ENCODE assay signal across 23 cellular contexts in the genomic region with DNA sequence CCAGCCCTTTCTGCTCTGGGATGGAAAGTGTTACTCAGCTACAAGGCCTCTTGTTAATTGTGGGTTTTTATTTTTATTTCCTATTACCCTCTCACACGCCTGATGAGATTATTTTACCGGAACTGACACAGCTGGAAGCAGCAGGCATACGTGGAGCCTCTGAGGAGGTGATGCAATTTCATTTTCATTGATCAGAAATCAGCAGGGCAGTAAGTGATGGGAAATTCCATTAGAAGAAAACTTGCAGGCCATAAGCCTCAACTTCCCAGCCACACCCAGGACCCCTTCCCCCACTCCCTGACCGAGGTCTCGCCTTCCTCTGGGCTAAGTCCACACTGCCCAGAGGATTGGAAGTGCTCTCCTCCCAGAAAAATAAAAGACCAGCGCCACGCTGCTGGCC.
DNase-seq lines count a peak whose midpoint lies in the region; ATAC-seq and TF ChIP-seq lines count a peak whose summit lies in the region.
"Had no signal": no experiment of that assay in that cellular context is flagged by ENCODE, and none has a peak within 500 bp of the region (broad histone marks: within the 10 kb centered on the region; RNA-seq: fewer than 3 reads in every experiment).

No MANE protein-coding gene starts in this region.

- H3K27ac Mint-ChIP-seq in neural crest cell (ENCODE audit: unreplicated experiment) (peak overlapping the region; percentile 27), natural killer cell (no peak overlapping the region)
- H3K27ac Mint-ChIP-seq: activated CD4-positive, alpha-beta T cell treated with anti-CD3 and anti-CD28 coated beads for 36 hours; activated T-cell treated with anti-CD3 and anti-CD28 coated beads, Interleukin-2, amount 50 U/mL, for 72 hours; endodermal cell; stimulated activated effector memory CD8-positive, alpha-beta T cell treated with anti-CD3 and anti-CD28 coated beads, Interleukin-12 subunit alpha, Interleukin-12 subunit beta, amount 100 ng/mL, for 72 hours had no signal

- DNase-seq in astrocyte of the spinal cord (ENCODE audit: low read depth, low spot score): peak; percentile 38
- no peak for DNase-seq in Right ventricle myocardium superior
- no peak for DNase-seq in neural crest cell (ENCODE audit: low read depth, low spot score)
- DNase-seq in NCI-H69 (lab: John Stamatoyannopoulos, UW): no peak
- no peak for DNase-seq in natural killer cell
- DNase-seq in NCI-H2081 (lab: John Stamatoyannopoulos, UW): no peak
- DNase-seq: activated CD4-positive, alpha-beta T cell treated with anti-CD3 and anti-CD28 coated beads for 36 hours; activated naive CD4-positive, alpha-beta T cell treated with anti-CD3 and anti-CD28 coated beads, Interleukin-2, amount 50 U/mL, for 16 hours; activated T-cell treated with anti-CD3 and anti-CD28 coated beads, Interleukin-2, amount 50 U/mL, for 72 hours; CD4-positive, alpha-beta memory T cell; DMS79; endodermal cell; GOT3; mammary epithelial cell; naive B cell; NCI-H187 treated with DMSO at 0.1 percent for 48 hours; NCI-H446; pancreas had no signal

- in situ Hi-C loops in astrocyte of the spinal cord (cut with HindIII; ENCODE audit: low sequenced_read_pairs): no loop called here

- H3K9me3 Mint-ChIP-seq in neural crest cell (no peaks in the 10 kb centered on the region), natural killer cell (no peaks in the 10 kb centered on the region)
- H3K9me3 Mint-ChIP-seq: endodermal cell; stimulated activated effector memory CD8-positive, alpha-beta T cell treated with anti-CD3 and anti-CD28 coated beads, Interleukin-12 subunit alpha, Interleukin-12 subunit beta, amount 100 ng/mL, for 72 hours had no signal

- H3K9ac ChIP-seq in BLaER1 treated with 17β-estradiol and CSF1 and Interleukin-3, amounts not matched to agents 10 nM and 100 nM: peak overlapping the region in 3 of 11 experiments; percentile 42 to 58 (median 51); a peak in 5 of 22 replicates

- intact Hi-C loops in Right ventricle myocardium superior (cut with DNase I): no loop called here
- intact Hi-C loops in natural killer cell (cut with micrococcal nuclease): no loop called here

- 0 out of 22 replicates have a peak, but pooled peaks cover 0 to 3% (median 0%) of the 10 kb centered on the region in 11 experiments for H3K9me3 ChIP-seq in BLaER1 treated with 17β-estradiol and CSF1 and Interleukin-3, amounts not matched to agents 10 nM and 100 nM (replicated peaks in 1 of 11)
- H3K9me3 ChIP-seq: pancreas, thoracic aorta had no signal

- 0 out of 20 replicates have a peak overlapping the region, but pooled peaks of 1 of the 10 experiments have one; percentile 23 for H3K4me3 ChIP-seq in BLaER1 treated with 17β-estradiol and CSF1 and Interleukin-3, amounts not matched to agents 10 nM and 100 nM
- no peak overlapping the region for H3K4me3 ChIP-seq in astrocyte of the spinal cord (ENCODE audit: low read depth, low read length)
- H3K4me3 ChIP-seq: hepatocyte, pancreas, thoracic aorta had no signal

- peaks cover 0 to 100% (median 0%) of the 10 kb centered on the region in 11 experiments; a peak in 7 of 22 replicates for H4K20me1 ChIP-seq in BLaER1 treated with 17β-estradiol and CSF1 and Interleukin-3, amounts not matched to agents 10 nM and 100 nM

- peaks cover 0 to 15% (median 0%) of the 10 kb centered on the region in 11 experiments; a peak in 2 of 22 replicates for H3K36me3 ChIP-seq in BLaER1 treated with 17β-estradiol and CSF1 and Interleukin-3, amounts not matched to agents 10 nM and 100 nM
- H3K36me3 ChIP-seq: pancreas, thoracic aorta had no signal

- H3K36me3 Mint-ChIP-seq in neural crest cell (ENCODE audit: low read depth): peaks cover under 1% of the 10 kb centered on the region
- no peaks in the 10 kb centered on the region for H3K36me3 Mint-ChIP-seq in natural killer cell
- H3K36me3 Mint-ChIP-seq: CD4-positive, alpha-beta memory T cell; naive B cell; stimulated activated effector memory CD8-positive, alpha-beta T cell treated with anti-CD3 and anti-CD28 coated beads, Interleukin-12 subunit alpha, Interleukin-12 subunit beta, amount 100 ng/mL, for 72 hours had no signal

- H3K27me3 Mint-ChIP-seq in neural crest cell (ENCODE audit: low read depth): no peaks in the 10 kb centered on the region
- H3K27me3 Mint-ChIP-seq in natural killer cell (ENCODE audit: low read depth in 2 of 2): no peaks in the 10 kb centered on the region
- H3K27me3 Mint-ChIP-seq: activated CD4-positive, alpha-beta T cell treated with anti-CD3 and anti-CD28 coated beads for 36 hours; naive B cell had no signal

- ATAC-seq in Right ventricle myocardium superior (ENCODE audit: poor library complexity) (peak; percentile 34), natural killer cell (no peak), HG03139 (IDR thresholded peaks at IDR 0.05; ENCODE audit: unreplicated experiment) (no peak)
- ATAC-seq: activated CD4-positive, alpha-beta T cell treated with anti-CD3 and anti-CD28 coated beads for 36 hours; activated T-cell treated with anti-CD3 and anti-CD28 coated beads, Interleukin-2, amount 50 U/mL, for 72 hours; stimulated activated effector memory CD8-positive, alpha-beta T cell treated with anti-CD3 and anti-CD28 coated beads, Interleukin-12 subunit alpha, Interleukin-12 subunit beta, amount 100 ng/mL, for 72 hours had no signal

- H3K4me2 ChIP-seq in BLaER1 treated with 17β-estradiol and CSF1 and Interleukin-3, amounts not matched to agents 10 nM and 100 nM: peak overlapping the region; percentile 56 to 93 (median 79)
- H3K4me2 ChIP-seq: hepatocyte had no signal

- H3K4me1 ChIP-seq in BLaER1 treated with 17β-estradiol and CSF1 and Interleukin-3, amounts not matched to agents 10 nM and 100 nM: peaks cover 15 to 55% (median 26%) of the 10 kb centered on the region in 10 experiments

- H3K4me1 Mint-ChIP-seq in neural crest cell: peaks cover 20% of the 10 kb centered on the region
- peaks cover 0 to 3% of the 10 kb centered on the region in 2 donors for H3K4me1 Mint-ChIP-seq in natural killer cell
- H3K4me1 Mint-ChIP-seq: activated CD4-positive, alpha-beta T cell treated with anti-CD3 and anti-CD28 coated beads for 36 hours; CD4-positive, alpha-beta memory T cell; endodermal cell; stimulated activated effector memory CD8-positive, alpha-beta T cell treated with anti-CD3 and anti-CD28 coated beads, Interleukin-12 subunit alpha, Interleukin-12 subunit beta, amount 100 ng/mL, for 72 hours had no signal

- H3K4me3 Mint-ChIP-seq in neural crest cell (no peak overlapping the region), natural killer cell (no peak overlapping the region)
- H3K4me3 Mint-ChIP-seq: activated CD4-positive, alpha-beta T cell treated with anti-CD3 and anti-CD28 coated beads for 36 hours; activated T-cell treated with anti-CD3 and anti-CD28 coated beads, Interleukin-2, amount 50 U/mL, for 72 hours; CD4-positive, alpha-beta memory T cell; endodermal cell; naive B cell; stimulated activated effector memory CD8-positive, alpha-beta T cell treated with anti-CD3 and anti-CD28 coated beads, Interleukin-12 subunit alpha, Interleukin-12 subunit beta, amount 100 ng/mL, for 72 hours had no signal

- TF ChIP-seq CTCF in astrocyte of the spinal cord (IDR thresholded peaks at IDR 0.05; ENCODE audit: low read depth, low read length) (no peak), neural crest cell (conservative IDR thresholded peaks at IDR 0.05) (no peak), natural killer cell (IDR thresholded peaks at IDR 0.05) (no peak)

- no peaks in the 10 kb centered on the region for H3K27me3 ChIP-seq in BLaER1 treated with 17β-estradiol and CSF1 and Interleukin-3, amounts not matched to agents 10 nM and 100 nM
- H3K27me3 ChIP-seq: hepatocyte, pancreas had no signal

- peak overlapping the region in 5 of 11 experiments; percentile 14 to 68 (median 55); a peak in 7 of 22 replicates for H3K27ac ChIP-seq in BLaER1 treated with 17β-estradiol and CSF1 and Interleukin-3, amounts not matched to agents 10 nM and 100 nM
- H3K27ac ChIP-seq: hepatocyte, pancreas had no signal
